Comparison of ENCODE assay signal across 10 cellular contexts in genomic region chr22:25060522-25061071, GRCh38.
A peak's percentile ranks its signal among the peaks of the same experiment; 100 is the strongest.
DNase-seq lines count a peak whose midpoint lies in the region; ATAC-seq and TF ChIP-seq lines count a peak whose summit lies in the region.
"Had no signal": no experiment of that assay in that cellular context is flagged by ENCODE, and none has a peak within 500 bp of the region (broad histone marks: within the 10 kb centered on the region; RNA-seq: fewer than 3 reads in every experiment).

No MANE protein-coding gene starts in this region.

- no peaks in the 10 kb centered on the region for H3K27me3 ChIP-seq in OCI-LY1 (ENCODE audit: insufficient read depth, low read length)

- no peaks in the 10 kb centered on the region for H3K36me3 ChIP-seq in OCI-LY1 (ENCODE audit: insufficient read depth, low read length)

- H3K4me1 Mint-ChIP-seq in Calu3 (ENCODE audit: low read depth, unreplicated experiment) (no peaks in the 10 kb centered on the region), nephron progenitor cell (peaks cover 18% of the 10 kb centered on the region)

- no TSS peak for BruUV-seq in Calu3 (replicated peaks; lab: Mats Ljungman, UMichigan)

- H3K9me3 Mint-ChIP-seq in Calu3 (ENCODE audit: low read depth, unreplicated experiment) (no peaks in the 10 kb centered on the region), nephron progenitor cell (no peaks in the 10 kb centered on the region)

- H3K79me2 ChIP-seq in OCI-LY1 (ENCODE audit: insufficient read depth, low read length), result no peaks in the 10 kb centered on the region

- no peaks in the 10 kb centered on the region for H3F3A ChIP-seq in OCI-LY1 (ENCODE audit: insufficient read depth, low read length)

- CTCF ChIA-PET in Calu3 (lab: Charles Lee), result no interaction called here

- H3K36me3 Mint-ChIP-seq in Calu3 (ENCODE audit: insufficient read depth, unreplicated experiment), result no peaks in the 10 kb centered on the region
- H3K36me3 Mint-ChIP-seq in nephron progenitor cell (ENCODE audit: low read depth), result peaks cover 9% of the 10 kb centered on the region

- ATAC-seq in HG03432 (IDR thresholded peaks at IDR 0.05; ENCODE audit: unreplicated experiment) (no peak), GM21515 (IDR thresholded peaks at IDR 0.05; ENCODE audit: unreplicated experiment) (no peak), HG03175 (IDR thresholded peaks at IDR 0.05; ENCODE audit: unreplicated experiment) (no peak)

- H3K27me3 Mint-ChIP-seq in Calu3 (ENCODE audit: unreplicated experiment), result no peaks in the 10 kb centered on the region
- H3K27me3 Mint-ChIP-seq in nephron progenitor cell (ENCODE audit: low read depth, poor library complexity), result peaks cover 10% of the 10 kb centered on the region

- no peaks in the 10 kb centered on the region for H3K9me3 ChIP-seq in OCI-LY1 (ENCODE audit: low read length)

- DNase-seq in Calu3 (no peak), astrocyte of the cerebellum (ENCODE audit: low read depth) (no peak), nephron progenitor cell (no peak), cerebellar cortex (ENCODE audit: low spot score) (no peak)
- DNase-seq: activated CD4-positive, CD25-positive, alpha-beta regulatory T cell; NCI-H2227 treated with DMSO at 0.1 percent for 48 hours had no signal

- TF ChIP-seq CTCF in Calu3 (IDR thresholded peaks at IDR 0.05; ENCODE audit: unreplicated experiment) (peak; percentile 28), OCI-LY1 (IDR thresholded peaks at IDR 0.05; ENCODE audit: low read length) (peak; percentile 23; the same call in 1 of the 2 replicates), astrocyte of the cerebellum (IDR thresholded peaks at IDR 0.05; ENCODE audit: low read depth, low read length, missing control alignments) (peak; percentile 31), nephron progenitor cell (IDR thresholded peaks at IDR 0.05) (peak; percentile 24)

- H3K4me3 Mint-ChIP-seq in Calu3 (ENCODE audit: low read depth, unreplicated experiment) (no peak overlapping the region), nephron progenitor cell (no peak overlapping the region)

- H2AFZ ChIP-seq in OCI-LY1 (ENCODE audit: low read length), result no peak overlapping the region

- H3K9ac ChIP-seq in OCI-LY1 (ENCODE audit: low read length), result no peak overlapping the region

- H3K9me2 ChIP-seq in OCI-LY1 (ENCODE audit: low read depth, low read length), result no peaks in the 10 kb centered on the region

- H3K4me1 ChIP-seq in OCI-LY1 (ENCODE audit: insufficient read depth, low read length, severe bottlenecking), result no peaks in the 10 kb centered on the region

- no peak overlapping the region for H3K4me2 ChIP-seq in OCI-LY1 (ENCODE audit: low read length)

- in situ Hi-C loops in astrocyte of the cerebellum (cut with HindIII; ENCODE audit: low sequenced_read_pairs), result no loop called here

- no peak overlapping the region for H3K27ac Mint-ChIP-seq in Calu3 (ENCODE audit: unreplicated experiment)
- H3K27ac Mint-ChIP-seq in nephron progenitor cell, result no peak overlapping the region

- intact Hi-C loops in Calu3 (cut with micrococcal nuclease; ENCODE audit: unreplicated experiment), result loop anchor here (10.0 kb wide), 1 partner anchor 544 kb away; no protein-coding TSS in a partner anchor

- H3K27ac ChIP-seq in OCI-LY1 (ENCODE audit: low read depth, low read length, poor library complexity, severe bottlenecking), result no peak overlapping the region

- no peaks in the 10 kb centered on the region for H4K20me1 ChIP-seq in OCI-LY1 (ENCODE audit: insufficient read depth, low read length)

- no peak overlapping the region for H3K4me3 ChIP-seq in OCI-LY1 (ENCODE audit: low read depth, low read length, poor library complexity, severe bottlenecking)
- no peak overlapping the region for H3K4me3 ChIP-seq in astrocyte of the cerebellum (ENCODE audit: low read depth, low read length)
